ENCODE assay signal across 8 cellular contexts in genomic region chr2:219229375-219230200, GRCh38. TPM values are rescaled to one million over a fixed set of nuclear protein-coding genes. Genes with fewer than 3 reads are reported as not detected.
DNase-seq lines count a peak whose midpoint lies in the region; ATAC-seq and TF ChIP-seq lines count a peak whose summit lies in the region.

Gene ANKZF1 (plus strand): TSS chr2:219229806. CDS start chr2:219230258, 452 bp downstream.
Gene ATG9A (minus strand): TSS chr2:219229636. CDS start chr2:219228024, 1,612 bp downstream.

- H3K4me3 ChIP-seq in ascending aorta (peak within 1 kb of the TSS; percentile 66 to 96), right atrium auricular region (peak within 1 kb of the TSS; percentile 77 to 86), uterus (peak within 1 kb of the TSS; percentile 58 to 91)

- peak within 1 kb of the TSS; percentile 95 for H3K27ac Mint-ChIP-seq in T-helper 2 cell treated with Interferon-gamma antibody and Interleukin-4, amounts not matched to agents 5 μg/mL and 100 μg/mL, for 36 hours

- peaks cover 37% of the 10 kb centered on the region for H3K4me1 Mint-ChIP-seq in T-helper 2 cell treated with Interferon-gamma antibody and Interleukin-4, amounts not matched to agents 5 μg/mL and 100 μg/mL, for 36 hours (ENCODE audit: low read depth)

- TF ChIP-seq POLR2A in uterus (IDR thresholded peaks at IDR 0.05): peak; percentile 60 to 81

- H3K9me3 Mint-ChIP-seq in T-helper 2 cell treated with Interferon-gamma antibody and Interleukin-4, amounts not matched to agents 5 μg/mL and 100 μg/mL, for 36 hours: no peaks in the 10 kb centered on the region

- intact Hi-C loops in ascending aorta (cut with DNase I) (loop anchor here (1.0 kb wide), 5 partner anchors 10 to 65 kb away; partner anchors contain the start of genes CNPPD1, GLB1L, STK16 and ZFAND2B), uterus (cut with DNase I; ENCODE audit: low total_unique reads) (no loop called here)

- ATAC-seq in GM18502 (IDR thresholded peaks at IDR 0.05; ENCODE audit: poor library complexity, unreplicated experiment) (peak; percentile 97), HG02970 (IDR thresholded peaks at IDR 0.05; ENCODE audit: low FRiP score, unreplicated experiment) (peak; percentile 95)

- H3K27ac ChIP-seq in ascending aorta (peak within 1 kb of the TSS; percentile 93 to 97), right atrium auricular region (peak within 1 kb of the TSS; percentile 95 to 97), uterus (peak within 1 kb of the TSS; percentile 92 to 98)

- H3K9me3 ChIP-seq in ascending aorta: no peaks in the 10 kb centered on the region
- no peaks in the 10 kb centered on the region for H3K9me3 ChIP-seq in right atrium auricular region
- H3K9me3 ChIP-seq in uterus: no peaks in the 10 kb centered on the region

- H3K4me1 ChIP-seq in ascending aorta: peaks cover 4 to 23% of the 10 kb centered on the region in 2 donors
- H3K4me1 ChIP-seq in right atrium auricular region: peaks cover 0 to 35% of the 10 kb centered on the region in 2 donors
- peaks cover 0 to 7% of the 10 kb centered on the region in 2 donors for H3K4me1 ChIP-seq in uterus

- peak within 1 kb of the TSS; percentile 92 for H3K4me3 Mint-ChIP-seq in T-helper 2 cell treated with Interferon-gamma antibody and Interleukin-4, amounts not matched to agents 5 μg/mL and 100 μg/mL, for 36 hours

- TF ChIP-seq CTCF in ascending aorta (IDR thresholded peaks at IDR 0.05) (no peak), right atrium auricular region (IDR thresholded peaks at IDR 0.05) (no peak), uterus (IDR thresholded peaks at IDR 0.05) (peak in 2 of 4 experiments; percentile 9 to 38)

- peak; percentile 96 to 97 for DNase-seq in NCI-H1930 (lab: John Stamatoyannopoulos, UW)
- peak; percentile 99 for DNase-seq in T-helper 2 cell treated with Interferon-gamma antibody and Interleukin-4, amounts not matched to agents 5 μg/mL and 100 μg/mL, for 36 hours (ENCODE audit: low spot score)
- peak; percentile 98 to 99 for DNase-seq in ascending aorta (ENCODE audit: low spot score in 2 of 2)
- DNase-seq in right atrium auricular region (ENCODE audit: low spot score): peak; percentile 99
- peak; percentile 96 for DNase-seq in pulmonary artery endothelial cell (ENCODE audit: low read depth, low spot score)
- peak; percentile 98 to 99 for DNase-seq in uterus

- peaks cover 32 to 44% of the 10 kb centered on the region in 2 donors for H3K36me3 ChIP-seq in ascending aorta
- H3K36me3 ChIP-seq in right atrium auricular region: peaks cover 45% of the 10 kb centered on the region
- no peaks in the 10 kb centered on the region for H3K36me3 ChIP-seq in uterus

- H3K27me3 Mint-ChIP-seq in T-helper 2 cell treated with Interferon-gamma antibody and Interleukin-4, amounts not matched to agents 5 μg/mL and 100 μg/mL, for 36 hours (ENCODE audit: low read depth): no peaks in the 10 kb centered on the region

- no peaks in the 10 kb centered on the region for H3K27me3 ChIP-seq in ascending aorta
- no peaks in the 10 kb centered on the region for H3K27me3 ChIP-seq in right atrium auricular region
- H3K27me3 ChIP-seq in uterus: no peaks in the 10 kb centered on the region

- peaks cover 57% of the 10 kb centered on the region for H3K36me3 Mint-ChIP-seq in T-helper 2 cell treated with Interferon-gamma antibody and Interleukin-4, amounts not matched to agents 5 μg/mL and 100 μg/mL, for 36 hours (ENCODE audit: low read depth)

RNA-seq across cellular contexts. Expression of gene ANKZF1, which starts in this region (rescaled TPM):
- total RNA-seq in ascending aorta (53.1 TPM), right atrium auricular region (10 to 100 TPM; 14.5 to 14.9 TPM), pulmonary artery endothelial cell (18.5 and 22.1 TPM in 2 replicates), uterus (10 to 100 TPM; 31.8 to 57.6 (median 38.7) TPM)

RNA-seq across cellular contexts. Expression of gene ATG9A, which starts in this region (rescaled TPM):
- total RNA-seq in ascending aorta: 135 TPM
- total RNA-seq in right atrium auricular region: 10 to 100 TPM; 78.8 to 80.3 TPM
- 41.3 and 53.3 TPM in 2 replicates for total RNA-seq in pulmonary artery endothelial cell
- 10 to 100 TPM; 21.5 to 53.5 (median 45.9) TPM for total RNA-seq in uterus

Comparison
In these comparisons a context has a peak if more than half of its experiments do, and no peak if none do; other contexts are left out.
1. Peak in every context shown above with its lines: DNase-seq, ATAC-seq, H3K4me3 ChIP-seq and H3K27ac ChIP-seq.